In genomic region chr19:40398417-40399056, GRCh38 we compare ENCODE assay signal across 9 cellular contexts. TPM values are rescaled to one million over a fixed set of nuclear protein-coding genes. Genes with fewer than 3 reads are reported as not detected.
DNase-seq lines count a peak whose midpoint lies in the region; ATAC-seq and TF ChIP-seq lines count a peak whose summit lies in the region.
"Had no signal": no experiment of that assay in that cellular context is flagged by ENCODE, and none has a peak within 500 bp of the region (broad histone marks: within the 10 kb centered on the region; RNA-seq: fewer than 3 reads in every experiment).

No MANE protein-coding gene starts in this region.

- no peaks in the 10 kb centered on the region for H3K36me3 Mint-ChIP-seq in effector memory CD8-positive, alpha-beta T cell (ENCODE audit: insufficient read depth)

- H3K27me3 ChIP-seq in gastroesophageal sphincter: no peaks in the 10 kb centered on the region
- H3K27me3 ChIP-seq: right lobe of liver had no signal

- in situ Hi-C loops in KBM-7 (cut with MboI; ENCODE audit: low pct_unique_long_range_greater_than_20kb, low sequenced_read_pairs): no loop called here

- no peak for TF ChIP-seq RAD21 in Ishikawa (IDR thresholded peaks at IDR 0.05; ENCODE audit: low read depth)

- TF ChIP-seq EP300 in Ishikawa (IDR thresholded peaks at IDR 0.05; ENCODE audit: borderline replicate concordance): no peak
- TF ChIP-seq EP300 in gastroesophageal sphincter (IDR thresholded peaks at IDR 0.05): no peak

- peaks cover 9 to 10% of the 10 kb centered on the region in 2 donors for H3K4me1 Mint-ChIP-seq in effector memory CD8-positive, alpha-beta T cell (ENCODE audit: low read depth in 2 of 2)

- no peak for TF ChIP-seq POLR2A in gastroesophageal sphincter (IDR thresholded peaks at IDR 0.05)

- peak; percentile 23 to 58 for DNase-seq in activated CD4-positive, alpha-beta T cell treated with anti-CD3 and anti-CD28 coated beads, Interleukin-2, amount 50 U/mL, for 24 hours (ENCODE audit: low read depth in 1 of 2, low spot score in 1 of 2)
- DNase-seq in effector memory CD8-positive, alpha-beta T cell: no peak
- peak; percentile 78 for DNase-seq in stimulated activated CD4-positive, alpha-beta T cell treated with anti-CD3 and anti-CD28 coated beads, Interleukin-15, amount 100 ng/mL, for 24 hours
- DNase-seq in KBM-7 (no peak), SKM-1 (lab: John Stamatoyannopoulos, UW; ENCODE audit: unreplicated experiment) (no peak)
- DNase-seq: right lobe of liver had no signal

- H3K9me3 Mint-ChIP-seq in effector memory CD8-positive, alpha-beta T cell: no peaks in the 10 kb centered on the region

- H3K9me3 ChIP-seq in gastroesophageal sphincter: no peaks in the 10 kb centered on the region
- H3K9me3 ChIP-seq: right lobe of liver had no signal

- H3K4me1 ChIP-seq in gastroesophageal sphincter: peaks cover 0 to 10% (median 0%) of the 10 kb centered on the region in 3 donors
- H3K4me1 ChIP-seq: right lobe of liver had no signal

- peak overlapping the region in 1 of 2 donors; percentile 42 for H3K27ac Mint-ChIP-seq in effector memory CD8-positive, alpha-beta T cell

- peaks cover 0 to 8% of the 10 kb centered on the region in 2 donors for H3K27me3 Mint-ChIP-seq in effector memory CD8-positive, alpha-beta T cell

- TF ChIP-seq CTCF in gastroesophageal sphincter (IDR thresholded peaks at IDR 0.05): no peak

- no peak overlapping the region for H3K27ac ChIP-seq in gastroesophageal sphincter
- H3K27ac ChIP-seq: right lobe of liver had no signal

- peak; percentile 53 for ATAC-seq in effector memory CD8-positive, alpha-beta T cell (replicated peaks)
- ATAC-seq in GM21447 (IDR thresholded peaks at IDR 0.05; ENCODE audit: unreplicated experiment): no peak
- ATAC-seq in gastroesophageal sphincter: no peak

- peak overlapping the region in 1 of 2 donors; percentile 19 for H3K4me3 ChIP-seq in gastroesophageal sphincter
- H3K4me3 ChIP-seq: right lobe of liver had no signal

- peaks cover 0 to 30% of the 10 kb centered on the region in 2 donors for H3K36me3 ChIP-seq in gastroesophageal sphincter
- H3K36me3 ChIP-seq: right lobe of liver had no signal

- no peak overlapping the region for H3K4me3 Mint-ChIP-seq in effector memory CD8-positive, alpha-beta T cell

- 48 to 65% methylated on average over 5 to 30 of the region's 47 CpGs for WGBS in gastroesophageal sphincter (ENCODE audit: low coverage in 1 of 2), 2 donors

TF ChIP-seq in Ishikawa, 13 proteins besides CTCF, POLR2A, EP300 and RAD21:
- TF ChIP-seq EGR1 (IDR thresholded peaks at IDR 0.05): no peak
- TF ChIP-seq FOXM1 (IDR thresholded peaks at IDR 0.05; ENCODE audit: borderline replicate concordance, low read depth): no peak
- no peak for TF ChIP-seq TAF1 (IDR thresholded peaks at IDR 0.05; ENCODE audit: low read depth)
- TF ChIP-seq CREB1 (IDR thresholded peaks at IDR 0.05; ENCODE audit: low read depth): no peak
- TF ChIP-seq ZBTB7A (IDR thresholded peaks at IDR 0.05; ENCODE audit: low read depth): no peak
- TF ChIP-seq REST (IDR thresholded peaks at IDR 0.05; ENCODE audit: low read depth): no peak
- no peak for TF ChIP-seq NFIC (IDR thresholded peaks at IDR 0.05)
- peak; percentile 17; the same call in 1 of the 2 replicates for TF ChIP-seq MAX (IDR thresholded peaks at IDR 0.05)
- no peak for TF ChIP-seq CEBPB (IDR thresholded peaks at IDR 0.05)
- no peak for TF ChIP-seq TEAD4 (IDR thresholded peaks at IDR 0.05)
- no peak for TF ChIP-seq YY1 (IDR thresholded peaks at IDR 0.05; ENCODE audit: low read depth)
- TF ChIP-seq USF1 (IDR thresholded peaks at IDR 0.05): peak; percentile 47; the same call in 1 of the 2 replicates
- TF ChIP-seq TCF12 (IDR thresholded peaks at IDR 0.05; ENCODE audit: low read depth): no peak
TF ChIP-seq in Ishikawa: peak in this region for 2.

RNA-seq across cellular contexts. Expression of gene HIPK4, which starts 8.6 kb away (rescaled TPM):
- 1 to 10 TPM in 1 of 4 donors, under 1 TPM in 1, not detected in 2; 0.19 to 1.1 TPM for total RNA-seq in gastroesophageal sphincter

RNA-seq across cellular contexts. Expression of gene PRX, which starts 14.6 kb away (rescaled TPM):
- 10 to 100 TPM in 1 of 4 donors, 1 to 10 TPM in 3; 4.5 to 12.7 (median 6.7) TPM for total RNA-seq in gastroesophageal sphincter

RNA-seq across cellular contexts. Expression of gene SERTAD1, which starts 27.3 kb away (rescaled TPM):
- 10 to 100 TPM; 16.6 to 22.1 (median 18.9) TPM for total RNA-seq in gastroesophageal sphincter

RNA-seq across cellular contexts. Expression of gene SERTAD3, which starts 45.6 kb away (rescaled TPM):
- 10 to 100 TPM; 22.1 to 30.2 (median 26.4) TPM for total RNA-seq in gastroesophageal sphincter

RNA-seq across cellular contexts. Expression of gene PLD3, which starts 50.0 kb away (rescaled TPM):
- 100 to 1,000 TPM; 237 to 302 (median 266) TPM for total RNA-seq in gastroesophageal sphincter

Comparison
In these comparisons a context has a peak if more than half of its experiments do, and no peak if none do; other contexts are left out.
1. DNase-seq: peak in activated CD4-positive, alpha-beta T cell treated with anti-CD3 and anti-CD28 coated beads, Interleukin-2, amount 50 U/mL, for 24 hours (2 of 2) and stimulated activated CD4-positive, alpha-beta T cell treated with anti-CD3 and anti-CD28 coated beads, Interleukin-15, amount 100 ng/mL, for 24 hours (single experiment); none in effector memory CD8-positive, alpha-beta T cell (0 of 3), KBM-7 (single experiment) and SKM-1 (single experiment).